16 cellular contexts compared by ENCODE assay signal in genomic region chr5:139180850-139181785, GRCh38. TPM values are rescaled to one million over a fixed set of nuclear protein-coding genes. Genes with fewer than 3 reads are reported as not detected.
A peak's percentile ranks its signal among the peaks of the same experiment; 100 is the strongest.
DNase-seq lines count a peak whose midpoint lies in the region; ATAC-seq and TF ChIP-seq lines count a peak whose summit lies in the region.
"Had no signal": no experiment of that assay in that cellular context is flagged by ENCODE, and none has a peak within 500 bp of the region (broad histone marks: within the 10 kb centered on the region; RNA-seq: fewer than 3 reads in every experiment).

No MANE protein-coding gene starts in this region.

- H3K27ac ChIP-seq in gastrocnemius medialis, result peak overlapping the region; percentile 3 to 96 (median 53)
- H3K27ac ChIP-seq: foreskin keratinocyte, psoas muscle had no signal

- no peaks in the 10 kb centered on the region for H3K9me3 Mint-ChIP-seq in activated T-cell treated with anti-CD3 and anti-CD28 coated beads, Interleukin-2, amount 50 U/mL, for 72 hours
- H3K9me3 Mint-ChIP-seq: dendritic cell treated with granulocyte-macrophage colony-stimulating factor and Interleukin-4, amounts not matched to agents 40 ng/mL and 50 ng/mL, for 4 days had no signal

- H3K4me3 ChIP-seq in fibroblast of pulmonary artery (replicated peaks; ENCODE audit: low read depth, low read length) (no peak overlapping the region), gastrocnemius medialis (no peak overlapping the region)
- H3K4me3 ChIP-seq: psoas muscle had no signal

- no peak overlapping the region for H3K27ac Mint-ChIP-seq in activated T-cell treated with anti-CD3 and anti-CD28 coated beads, Interleukin-2, amount 50 U/mL, for 72 hours
- H3K27ac Mint-ChIP-seq: activated CD4-positive, alpha-beta T cell treated with anti-CD3 and anti-CD28 coated beads for 36 hours; CD4-positive, CD25-positive, alpha-beta regulatory T cell had no signal

- peaks cover 27% of the 10 kb centered on the region for H3K4me1 Mint-ChIP-seq in activated T-cell treated with anti-CD3 and anti-CD28 coated beads, Interleukin-2, amount 50 U/mL, for 72 hours (ENCODE audit: low read depth)

- no peaks in the 10 kb centered on the region for H3K27me3 ChIP-seq in gastrocnemius medialis
- H3K27me3 ChIP-seq: foreskin keratinocyte had no signal

- no peaks in the 10 kb centered on the region for H3K36me3 ChIP-seq in gastrocnemius medialis

- in situ Hi-C loops in gastrocnemius medialis (cut with MboI; ENCODE audit: low sequenced_read_pairs in 4 of 4), result no loop called here

- peaks cover 68 to 75% of the 10 kb centered on the region in 2 donors for H3K4me1 ChIP-seq in gastrocnemius medialis

- H3K36me3 Mint-ChIP-seq in activated T-cell treated with anti-CD3 and anti-CD28 coated beads, Interleukin-2, amount 50 U/mL, for 72 hours (ENCODE audit: insufficient read depth in 2 of 2), result no peaks in the 10 kb centered on the region

- no peak overlapping the region for H3K4me3 Mint-ChIP-seq in activated T-cell treated with anti-CD3 and anti-CD28 coated beads, Interleukin-2, amount 50 U/mL, for 72 hours
- H3K4me3 Mint-ChIP-seq: activated CD4-positive, alpha-beta T cell treated with anti-CD3 and anti-CD28 coated beads for 36 hours; CD4-positive, CD25-positive, alpha-beta regulatory T cell; dendritic cell treated with granulocyte-macrophage colony-stimulating factor and Interleukin-4, amounts not matched to agents 40 ng/mL and 50 ng/mL, for 4 days had no signal

- intact Hi-C loops in gastrocnemius medialis (cut with DNase I; ENCODE audit: low total_unique reads), result no loop called here

- POLR2A ChIA-PET in HEK293T (lab: Yijun Ruan, JAX), result no interaction called here

- ATAC-seq in gastrocnemius medialis, result no peak
- no peak for ATAC-seq in activated T-cell treated with anti-CD3 and anti-CD28 coated beads, Interleukin-2, amount 50 U/mL, for 72 hours (replicated peaks in 1 of 2)
- ATAC-seq: activated CD4-positive, alpha-beta T cell treated with anti-CD3 and anti-CD28 coated beads for 36 hours had no signal

- TF ChIP-seq CTCF in fibroblast of pulmonary artery (IDR thresholded peaks at IDR 0.05; ENCODE audit: low read length, missing control alignments) (no peak), gastrocnemius medialis (IDR thresholded peaks at IDR 0.05 in 4 of 5, conservative IDR thresholded peaks at IDR 0.05 in 1 of 5) (no peak)

- no peak for TF ChIP-seq POLR2A in gastrocnemius medialis (IDR thresholded peaks at IDR 0.05)

- H3K9me3 ChIP-seq in gastrocnemius medialis, result no peaks in the 10 kb centered on the region
- H3K9me3 ChIP-seq: psoas muscle had no signal

- CTCF ChIA-PET in HEK293T (lab: Yijun Ruan, JAX), result no interaction called here

- peak; percentile 58 for DNase-seq in EH (ENCODE audit: low read depth)
- DNase-seq in RPMI8226, result peak; percentile 24
- peak; percentile 76 for DNase-seq in fibroblast of pulmonary artery (ENCODE audit: low read depth)
- DNase-seq in gastrocnemius medialis, result no peak
- DNase-seq in HEK293T (ENCODE audit: extremely low spot score), result no peak
- DNase-seq in SKM-1 (lab: John Stamatoyannopoulos, UW; ENCODE audit: unreplicated experiment), result no peak
- no peak for DNase-seq in activated T-cell treated with anti-CD3 and anti-CD28 coated beads, Interleukin-2, amount 50 U/mL, for 72 hours
- DNase-seq in NOMO-1 treated with DMSO at 0.1 percent for 48 hours (lab: John Stamatoyannopoulos, UW; ENCODE audit: unreplicated experiment), result no peak
- DNase-seq: activated CD4-positive, alpha-beta T cell treated with anti-CD3 and anti-CD28 coated beads for 36 hours; amniotic stem cell; CD4-positive, CD25-positive, alpha-beta regulatory T cell; NCI-H345; psoas muscle; T-helper 2 cell had no signal

- no peaks in the 10 kb centered on the region for H3K27me3 Mint-ChIP-seq in activated T-cell treated with anti-CD3 and anti-CD28 coated beads, Interleukin-2, amount 50 U/mL, for 72 hours (ENCODE audit: low read depth)
- H3K27me3 Mint-ChIP-seq: activated CD4-positive, alpha-beta T cell treated with anti-CD3 and anti-CD28 coated beads for 36 hours; CD4-positive, CD25-positive, alpha-beta regulatory T cell; dendritic cell treated with granulocyte-macrophage colony-stimulating factor and Interleukin-4, amounts not matched to agents 40 ng/mL and 50 ng/mL, for 4 days had no signal

TF ChIP-seq in HEK293T, 16 proteins besides CTCF, POLR2A, EP300 and RAD21:
- TF ChIP-seq ZNF384 (IDR thresholded peaks at IDR 0.05) (no peak), TARDBP (IDR thresholded peaks at IDR 0.05) (no peak), LEF1 (IDR thresholded peaks at IDR 0.05; ENCODE audit: borderline replicate concordance) (no peak), BHLHE40 (IDR thresholded peaks at IDR 0.05; ENCODE audit: borderline replicate concordance) (no peak), NFRKB (IDR thresholded peaks at IDR 0.05) (no peak), CTBP1 (IDR thresholded peaks at IDR 0.05; ENCODE audit: borderline replicate concordance) (no peak), L3MBTL2 (conservative IDR thresholded peaks at IDR 0.05) (no peak), ARNT (IDR thresholded peaks at IDR 0.05) (no peak), SUZ12 (IDR thresholded peaks at IDR 0.05) (no peak), SP1 (IDR thresholded peaks at IDR 0.05) (no peak), HDGF (IDR thresholded peaks at IDR 0.05; ENCODE audit: borderline replicate concordance) (no peak), FOXA1 (IDR thresholded peaks at IDR 0.05) (no peak), ELF4 (IDR thresholded peaks at IDR 0.05) (no peak), FOXM1 (IDR thresholded peaks at IDR 0.05; ENCODE audit: borderline replicate concordance) (no peak), PKNOX1 (IDR thresholded peaks at IDR 0.05) (no peak)

RNA-seq across cellular contexts. Expression of gene SIL1, which starts 17.1 kb away (rescaled TPM):
- total RNA-seq in gastrocnemius medialis, result 10 to 100 TPM; 36.6 to 52.6 (median 48.2) TPM
- 10 to 100 TPM; 32.5 to 37.3 TPM for total RNA-seq in activated T-cell treated with anti-CD3 and anti-CD28 coated beads, Interleukin-2, amount 50 U/mL, for 72 hours

Comparison
In these comparisons a context has a peak if more than half of its experiments do, and no peak if none do; other contexts are left out.
1. DNase-seq: peak in EH (single experiment), RPMI8226 (single experiment) and fibroblast of pulmonary artery (single experiment); none in gastrocnemius medialis (0 of 2), HEK293T (single experiment), SKM-1 (single experiment), activated T-cell treated with anti-CD3 and anti-CD28 coated beads, Interleukin-2, amount 50 U/mL, for 72 hours (0 of 2) and NOMO-1 treated with DMSO at 0.1 percent for 48 hours (single experiment).